Comparison of ENCODE assay signal across 1 cellular context in the genomic region with DNA sequence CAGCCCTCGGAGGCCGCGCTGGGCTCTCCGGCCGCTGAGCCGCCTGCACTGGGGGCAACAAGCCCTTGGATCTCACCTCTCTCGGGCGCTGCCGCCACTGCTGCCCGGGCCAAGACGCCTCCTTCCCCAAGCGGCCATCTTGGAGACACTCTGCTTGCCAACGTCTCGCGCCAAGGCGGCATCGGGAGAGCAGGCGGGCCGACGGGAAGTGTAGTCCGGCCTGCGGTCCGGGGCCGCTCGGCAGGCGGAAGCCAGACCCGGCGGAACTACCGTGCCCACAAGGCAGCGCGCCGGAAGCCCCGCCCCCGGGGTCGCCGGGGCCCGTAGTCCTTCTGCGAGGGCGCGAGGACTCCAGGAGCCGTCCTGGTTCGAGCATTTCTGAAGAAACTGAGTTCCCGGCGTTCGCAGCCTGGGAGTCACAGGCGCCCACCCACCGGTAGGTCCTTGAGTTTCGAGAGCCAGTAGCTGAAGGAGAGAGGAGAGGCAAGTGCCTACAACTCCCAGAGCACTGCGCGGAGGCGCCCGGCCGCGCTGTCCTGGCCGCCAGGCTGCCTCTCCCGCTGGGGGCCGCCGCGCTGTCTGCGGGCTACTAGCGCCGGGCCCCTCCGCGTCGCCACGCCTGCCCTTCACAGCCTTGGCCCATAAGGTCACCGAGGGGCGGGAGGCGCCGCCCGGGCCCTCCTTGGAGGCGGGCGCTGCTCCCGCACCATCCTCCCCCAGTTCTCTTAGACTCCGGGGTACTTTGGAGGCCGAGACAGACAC.
TF ChIP-seq lines count a peak whose summit lies in the region.

A gene with protein sequence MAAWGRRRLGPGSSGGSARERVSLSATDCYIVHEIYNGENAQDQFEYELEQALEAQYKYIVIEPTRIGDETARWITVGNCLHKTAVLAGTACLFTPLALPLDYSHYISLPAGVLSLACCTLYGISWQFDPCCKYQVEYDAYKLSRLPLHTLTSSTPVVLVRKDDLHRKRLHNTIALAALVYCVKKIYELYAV (minus strand): TSS at position 147 of the 762 bp plus-strand sequence. CDS start 9 bp downstream, at position 138.

TF ChIP-seq in K562, 482 proteins besides CTCF, POLR2A, EP300 and RAD21 (continued from another document and continues in another):
- TF ChIP-seq, protein P1, sequence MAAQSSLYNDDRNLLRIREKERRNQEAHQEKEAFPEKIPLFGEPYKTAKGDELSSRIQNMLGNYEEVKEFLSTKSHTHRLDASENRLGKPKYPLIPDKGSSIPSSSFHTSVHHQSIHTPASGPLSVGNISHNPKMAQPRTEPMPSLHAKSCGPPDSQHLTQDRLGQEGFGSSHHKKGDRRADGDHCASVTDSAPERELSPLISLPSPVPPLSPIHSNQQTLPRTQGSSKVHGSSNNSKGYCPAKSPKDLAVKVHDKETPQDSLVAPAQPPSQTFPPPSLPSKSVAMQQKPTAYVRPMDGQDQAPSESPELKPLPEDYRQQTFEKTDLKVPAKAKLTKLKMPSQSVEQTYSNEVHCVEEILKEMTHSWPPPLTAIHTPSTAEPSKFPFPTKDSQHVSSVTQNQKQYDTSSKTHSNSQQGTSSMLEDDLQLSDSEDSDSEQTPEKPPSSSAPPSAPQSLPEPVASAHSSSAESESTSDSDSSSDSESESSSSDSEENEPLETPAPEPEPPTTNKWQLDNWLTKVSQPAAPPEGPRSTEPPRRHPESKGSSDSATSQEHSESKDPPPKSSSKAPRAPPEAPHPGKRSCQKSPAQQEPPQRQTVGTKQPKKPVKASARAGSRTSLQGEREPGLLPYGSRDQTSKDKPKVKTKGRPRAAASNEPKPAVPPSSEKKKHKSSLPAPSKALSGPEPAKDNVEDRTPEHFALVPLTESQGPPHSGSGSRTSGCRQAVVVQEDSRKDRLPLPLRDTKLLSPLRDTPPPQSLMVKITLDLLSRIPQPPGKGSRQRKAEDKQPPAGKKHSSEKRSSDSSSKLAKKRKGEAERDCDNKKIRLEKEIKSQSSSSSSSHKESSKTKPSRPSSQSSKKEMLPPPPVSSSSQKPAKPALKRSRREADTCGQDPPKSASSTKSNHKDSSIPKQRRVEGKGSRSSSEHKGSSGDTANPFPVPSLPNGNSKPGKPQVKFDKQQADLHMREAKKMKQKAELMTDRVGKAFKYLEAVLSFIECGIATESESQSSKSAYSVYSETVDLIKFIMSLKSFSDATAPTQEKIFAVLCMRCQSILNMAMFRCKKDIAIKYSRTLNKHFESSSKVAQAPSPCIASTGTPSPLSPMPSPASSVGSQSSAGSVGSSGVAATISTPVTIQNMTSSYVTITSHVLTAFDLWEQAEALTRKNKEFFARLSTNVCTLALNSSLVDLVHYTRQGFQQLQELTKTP (IDR thresholded peaks at IDR 0.05; ENCODE audit: low read depth in 1 of 2, partially characterized antibody in 2 of 2): peak in 1 of 2 experiments; percentile 99
- no peak for TF ChIP-seq CC2D1A (IDR thresholded peaks at IDR 0.05)
- no peak for TF ChIP-seq HNRNPUL1 (IDR thresholded peaks at IDR 0.05; ENCODE audit: low read length)
- TF ChIP-seq, protein P2, sequence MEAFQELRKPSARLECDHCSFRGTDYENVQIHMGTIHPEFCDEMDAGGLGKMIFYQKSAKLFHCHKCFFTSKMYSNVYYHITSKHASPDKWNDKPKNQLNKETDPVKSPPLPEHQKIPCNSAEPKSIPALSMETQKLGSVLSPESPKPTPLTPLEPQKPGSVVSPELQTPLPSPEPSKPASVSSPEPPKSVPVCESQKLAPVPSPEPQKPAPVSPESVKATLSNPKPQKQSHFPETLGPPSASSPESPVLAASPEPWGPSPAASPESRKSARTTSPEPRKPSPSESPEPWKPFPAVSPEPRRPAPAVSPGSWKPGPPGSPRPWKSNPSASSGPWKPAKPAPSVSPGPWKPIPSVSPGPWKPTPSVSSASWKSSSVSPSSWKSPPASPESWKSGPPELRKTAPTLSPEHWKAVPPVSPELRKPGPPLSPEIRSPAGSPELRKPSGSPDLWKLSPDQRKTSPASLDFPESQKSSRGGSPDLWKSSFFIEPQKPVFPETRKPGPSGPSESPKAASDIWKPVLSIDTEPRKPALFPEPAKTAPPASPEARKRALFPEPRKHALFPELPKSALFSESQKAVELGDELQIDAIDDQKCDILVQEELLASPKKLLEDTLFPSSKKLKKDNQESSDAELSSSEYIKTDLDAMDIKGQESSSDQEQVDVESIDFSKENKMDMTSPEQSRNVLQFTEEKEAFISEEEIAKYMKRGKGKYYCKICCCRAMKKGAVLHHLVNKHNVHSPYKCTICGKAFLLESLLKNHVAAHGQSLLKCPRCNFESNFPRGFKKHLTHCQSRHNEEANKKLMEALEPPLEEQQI (IDR thresholded peaks at IDR 0.05): no peak
- no peak for TF ChIP-seq GATAD2B (IDR thresholded peaks at IDR 0.05; ENCODE audit: borderline replicate concordance)
- TF ChIP-seq ZNF584 (CRISPR knock-in tag; IDR thresholded peaks at IDR 0.05; ENCODE audit: low read depth): peak; percentile 83; the same call in 1 of the 2 replicates
- TF ChIP-seq DIDO1 (tag; IDR thresholded peaks at IDR 0.05; ENCODE audit: low read depth): no peak
- TF ChIP-seq, protein P3, sequence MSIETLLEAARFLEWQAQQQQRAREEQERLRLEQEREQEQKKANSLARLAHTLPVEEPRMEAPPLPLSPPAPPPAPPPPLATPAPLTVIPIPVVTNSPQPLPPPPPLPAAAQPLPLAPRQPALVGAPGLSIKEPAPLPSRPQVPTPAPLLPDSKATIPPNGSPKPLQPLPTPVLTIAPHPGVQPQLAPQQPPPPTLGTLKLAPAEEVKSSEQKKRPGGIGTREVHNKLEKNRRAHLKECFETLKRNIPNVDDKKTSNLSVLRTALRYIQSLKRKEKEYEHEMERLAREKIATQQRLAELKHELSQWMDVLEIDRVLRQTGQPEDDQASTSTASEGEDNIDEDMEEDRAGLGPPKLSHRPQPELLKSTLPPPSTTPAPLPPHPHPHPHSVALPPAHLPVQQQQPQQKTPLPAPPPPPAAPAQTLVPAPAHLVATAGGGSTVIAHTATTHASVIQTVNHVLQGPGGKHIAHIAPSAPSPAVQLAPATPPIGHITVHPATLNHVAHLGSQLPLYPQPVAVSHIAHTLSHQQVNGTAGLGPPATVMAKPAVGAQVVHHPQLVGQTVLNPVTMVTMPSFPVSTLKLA (conservative IDR thresholded peaks at IDR 0.05): peak; percentile 8 to 74; a peak in 3 of 4 replicates
- no peak for TF ChIP-seq NFXL1 (CRISPR knock-in tag; IDR thresholded peaks at IDR 0.05)
- TF ChIP-seq, protein P4, sequence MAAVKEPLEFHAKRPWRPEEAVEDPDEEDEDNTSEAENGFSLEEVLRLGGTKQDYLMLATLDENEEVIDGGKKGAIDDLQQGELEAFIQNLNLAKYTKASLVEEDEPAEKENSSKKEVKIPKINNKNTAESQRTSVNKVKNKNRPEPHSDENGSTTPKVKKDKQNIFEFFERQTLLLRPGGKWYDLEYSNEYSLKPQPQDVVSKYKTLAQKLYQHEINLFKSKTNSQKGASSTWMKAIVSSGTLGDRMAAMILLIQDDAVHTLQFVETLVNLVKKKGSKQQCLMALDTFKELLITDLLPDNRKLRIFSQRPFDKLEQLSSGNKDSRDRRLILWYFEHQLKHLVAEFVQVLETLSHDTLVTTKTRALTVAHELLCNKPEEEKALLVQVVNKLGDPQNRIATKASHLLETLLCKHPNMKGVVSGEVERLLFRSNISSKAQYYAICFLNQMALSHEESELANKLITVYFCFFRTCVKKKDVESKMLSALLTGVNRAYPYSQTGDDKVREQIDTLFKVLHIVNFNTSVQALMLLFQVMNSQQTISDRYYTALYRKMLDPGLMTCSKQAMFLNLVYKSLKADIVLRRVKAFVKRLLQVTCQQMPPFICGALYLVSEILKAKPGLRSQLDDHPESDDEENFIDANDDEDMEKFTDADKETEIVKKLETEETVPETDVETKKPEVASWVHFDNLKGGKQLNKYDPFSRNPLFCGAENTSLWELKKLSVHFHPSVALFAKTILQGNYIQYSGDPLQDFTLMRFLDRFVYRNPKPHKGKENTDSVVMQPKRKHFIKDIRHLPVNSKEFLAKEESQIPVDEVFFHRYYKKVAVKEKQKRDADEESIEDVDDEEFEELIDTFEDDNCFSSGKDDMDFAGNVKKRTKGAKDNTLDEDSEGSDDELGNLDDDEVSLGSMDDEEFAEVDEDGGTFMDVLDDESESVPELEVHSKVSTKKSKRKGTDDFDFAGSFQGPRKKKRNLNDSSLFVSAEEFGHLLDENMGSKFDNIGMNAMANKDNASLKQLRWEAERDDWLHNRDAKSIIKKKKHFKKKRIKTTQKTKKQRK (IDR thresholded peaks at IDR 0.05; ENCODE audit: borderline replicate concordance, low read depth, low read length): no peak
- peak; percentile 35 for TF ChIP-seq CREB1 (IDR thresholded peaks at IDR 0.05)
- TF ChIP-seq CREB1 (CRISPR knock-in tag; IDR thresholded peaks at IDR 0.05): 0 out of 2 replicates have a peak, but pooled peaks have one; percentile 45
- TF ChIP-seq SMAD4 (CRISPR knock-in tag; conservative IDR thresholded peaks at IDR 0.05): peak; percentile 87
- TF ChIP-seq NR2C1 (IDR thresholded peaks at IDR 0.05): peak; percentile 92
- peak; percentile 95 for TF ChIP-seq NR2C1 (tag; IDR thresholded peaks at IDR 0.05)
- TF ChIP-seq ZC3H11A (IDR thresholded peaks at IDR 0.05; ENCODE audit: low read depth, low read length): no peak
- TF ChIP-seq, protein P5, sequence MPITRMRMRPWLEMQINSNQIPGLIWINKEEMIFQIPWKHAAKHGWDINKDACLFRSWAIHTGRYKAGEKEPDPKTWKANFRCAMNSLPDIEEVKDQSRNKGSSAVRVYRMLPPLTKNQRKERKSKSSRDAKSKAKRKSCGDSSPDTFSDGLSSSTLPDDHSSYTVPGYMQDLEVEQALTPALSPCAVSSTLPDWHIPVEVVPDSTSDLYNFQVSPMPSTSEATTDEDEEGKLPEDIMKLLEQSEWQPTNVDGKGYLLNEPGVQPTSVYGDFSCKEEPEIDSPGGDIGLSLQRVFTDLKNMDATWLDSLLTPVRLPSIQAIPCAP (CRISPR knock-in tag; IDR thresholded peaks at IDR 0.05; ENCODE audit: borderline replicate concordance): no peak
- no peak for TF ChIP-seq ZNF23 (CRISPR knock-in tag; IDR thresholded peaks at IDR 0.05)
- TF ChIP-seq, protein P6, sequence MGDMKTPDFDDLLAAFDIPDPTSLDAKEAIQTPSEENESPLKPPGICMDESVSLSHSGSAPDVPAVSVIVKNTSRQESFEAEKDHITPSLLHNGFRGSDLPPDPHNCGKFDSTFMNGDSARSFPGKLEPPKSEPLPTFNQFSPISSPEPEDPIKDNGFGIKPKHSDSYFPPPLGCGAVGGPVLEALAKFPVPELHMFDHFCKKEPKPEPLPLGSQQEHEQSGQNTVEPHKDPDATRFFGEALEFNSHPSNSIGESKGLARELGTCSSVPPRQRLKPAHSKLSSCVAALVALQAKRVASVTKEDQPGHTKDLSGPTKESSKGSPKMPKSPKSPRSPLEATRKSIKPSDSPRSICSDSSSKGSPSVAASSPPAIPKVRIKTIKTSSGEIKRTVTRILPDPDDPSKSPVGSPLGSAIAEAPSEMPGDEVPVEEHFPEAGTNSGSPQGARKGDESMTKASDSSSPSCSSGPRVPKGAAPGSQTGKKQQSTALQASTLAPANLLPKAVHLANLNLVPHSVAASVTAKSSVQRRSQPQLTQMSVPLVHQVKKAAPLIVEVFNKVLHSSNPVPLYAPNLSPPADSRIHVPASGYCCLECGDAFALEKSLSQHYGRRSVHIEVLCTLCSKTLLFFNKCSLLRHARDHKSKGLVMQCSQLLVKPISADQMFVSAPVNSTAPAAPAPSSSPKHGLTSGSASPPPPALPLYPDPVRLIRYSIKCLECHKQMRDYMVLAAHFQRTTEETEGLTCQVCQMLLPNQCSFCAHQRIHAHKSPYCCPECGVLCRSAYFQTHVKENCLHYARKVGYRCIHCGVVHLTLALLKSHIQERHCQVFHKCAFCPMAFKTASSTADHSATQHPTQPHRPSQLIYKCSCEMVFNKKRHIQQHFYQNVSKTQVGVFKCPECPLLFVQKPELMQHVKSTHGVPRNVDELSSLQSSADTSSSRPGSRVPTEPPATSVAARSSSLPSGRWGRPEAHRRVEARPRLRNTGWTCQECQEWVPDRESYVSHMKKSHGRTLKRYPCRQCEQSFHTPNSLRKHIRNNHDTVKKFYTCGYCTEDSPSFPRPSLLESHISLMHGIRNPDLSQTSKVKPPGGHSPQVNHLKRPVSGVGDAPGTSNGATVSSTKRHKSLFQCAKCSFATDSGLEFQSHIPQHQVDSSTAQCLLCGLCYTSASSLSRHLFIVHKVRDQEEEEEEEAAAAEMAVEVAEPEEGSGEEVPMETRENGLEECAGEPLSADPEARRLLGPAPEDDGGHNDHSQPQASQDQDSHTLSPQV (IDR thresholded peaks at IDR 0.05): peak; percentile 96
- peak; percentile 90 for TF ChIP-seq NR2C2 (CRISPR knock-in tag; IDR thresholded peaks at IDR 0.05)
- TF ChIP-seq NR2C2 (tag; IDR thresholded peaks at IDR 0.05): peak; percentile 98
- TF ChIP-seq STAT5A (IDR thresholded peaks at IDR 0.05; ENCODE audit: borderline replicate concordance, low read length): no peak
- peak; percentile 66 for TF ChIP-seq SUPT5H (IDR thresholded peaks at IDR 0.05)
- TF ChIP-seq ZNF41 (CRISPR knock-in tag; conservative IDR thresholded peaks at IDR 0.05): 0 out of 2 replicates have a peak, but pooled peaks have one; percentile 19
- no peak for TF ChIP-seq LARP7 (IDR thresholded peaks at IDR 0.05)
- TF ChIP-seq DMBX1 (CRISPR knock-in tag; IDR thresholded peaks at IDR 0.05; ENCODE audit: borderline replicate concordance): peak; percentile 88; the same call in 1 of the 2 replicates
- TF ChIP-seq, protein P7, sequence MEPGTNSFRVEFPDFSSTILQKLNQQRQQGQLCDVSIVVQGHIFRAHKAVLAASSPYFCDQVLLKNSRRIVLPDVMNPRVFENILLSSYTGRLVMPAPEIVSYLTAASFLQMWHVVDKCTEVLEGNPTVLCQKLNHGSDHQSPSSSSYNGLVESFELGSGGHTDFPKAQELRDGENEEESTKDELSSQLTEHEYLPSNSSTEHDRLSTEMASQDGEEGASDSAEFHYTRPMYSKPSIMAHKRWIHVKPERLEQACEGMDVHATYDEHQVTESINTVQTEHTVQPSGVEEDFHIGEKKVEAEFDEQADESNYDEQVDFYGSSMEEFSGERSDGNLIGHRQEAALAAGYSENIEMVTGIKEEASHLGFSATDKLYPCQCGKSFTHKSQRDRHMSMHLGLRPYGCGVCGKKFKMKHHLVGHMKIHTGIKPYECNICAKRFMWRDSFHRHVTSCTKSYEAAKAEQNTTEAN (CRISPR knock-in tag; IDR thresholded peaks at IDR 0.05): no peak
- TF ChIP-seq ZNF780A (CRISPR knock-in tag; IDR thresholded peaks at IDR 0.05): no peak
- TF ChIP-seq, protein P8, sequence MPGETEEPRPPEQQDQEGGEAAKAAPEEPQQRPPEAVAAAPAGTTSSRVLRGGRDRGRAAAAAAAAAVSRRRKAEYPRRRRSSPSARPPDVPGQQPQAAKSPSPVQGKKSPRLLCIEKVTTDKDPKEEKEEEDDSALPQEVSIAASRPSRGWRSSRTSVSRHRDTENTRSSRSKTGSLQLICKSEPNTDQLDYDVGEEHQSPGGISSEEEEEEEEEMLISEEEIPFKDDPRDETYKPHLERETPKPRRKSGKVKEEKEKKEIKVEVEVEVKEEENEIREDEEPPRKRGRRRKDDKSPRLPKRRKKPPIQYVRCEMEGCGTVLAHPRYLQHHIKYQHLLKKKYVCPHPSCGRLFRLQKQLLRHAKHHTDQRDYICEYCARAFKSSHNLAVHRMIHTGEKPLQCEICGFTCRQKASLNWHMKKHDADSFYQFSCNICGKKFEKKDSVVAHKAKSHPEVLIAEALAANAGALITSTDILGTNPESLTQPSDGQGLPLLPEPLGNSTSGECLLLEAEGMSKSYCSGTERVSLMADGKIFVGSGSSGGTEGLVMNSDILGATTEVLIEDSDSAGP (CRISPR knock-in tag; IDR thresholded peaks at IDR 0.05): no peak
- no peak for TF ChIP-seq MYC (IDR thresholded peaks at IDR 0.05; ENCODE audit: low read depth, low read length)
- no peak for TF ChIP-seq MYC (CRISPR knock-in tag; IDR thresholded peaks at IDR 0.05; ENCODE audit: borderline replicate concordance, low read depth)
